ENCODE assay signal across 34 cellular contexts in genomic region chr13:37412271-37412683, GRCh38.
DNase-seq lines count a peak whose midpoint lies in the region; ATAC-seq and TF ChIP-seq lines count a peak whose summit lies in the region.
"Had no signal": no experiment of that assay in that cellular context is flagged by ENCODE, and none has a peak within 500 bp of the region (broad histone marks: within the 10 kb centered on the region; RNA-seq: fewer than 3 reads in every experiment).

No MANE protein-coding gene starts in this region.

- H3K4me3 Mint-ChIP-seq in osteocyte (ENCODE audit: unreplicated experiment), result no peak overlapping the region
- H3K4me3 Mint-ChIP-seq: activated naive CD8-positive, alpha-beta T cell treated with anti-CD3 and anti-CD28 coated beads, Interleukin-2, amount 10 ng/mL, durations not matched to agents 7 days and 5 days; activated T-cell treated with anti-CD3 and anti-CD28 coated beads, Interleukin-2, amount 50 U/mL, for 4 hours; natural killer cell treated with Interleukin-12 subunit alpha and Interleukin-12 subunit beta and Interleukin-15 and Interleukin-18, amount 100 ng/mL, for 72 hours; T-helper 1 cell treated with Interleukin-12 subunit alpha and Interleukin-12 subunit beta and Interleukin-4 antibody, amounts not matched to agents 30 μg/mL and 1 μg/mL, for 36 hours had no signal

- H3K9me3 ChIP-seq in heart left ventricle, result no peaks in the 10 kb centered on the region
- H3K9me3 ChIP-seq in heart right ventricle, result no peaks in the 10 kb centered on the region
- no peaks in the 10 kb centered on the region for H3K9me3 ChIP-seq in left lung
- H3K9me3 ChIP-seq: ascending aorta, esophagus muscularis mucosa, lower lobe of right lung, MG63, mucosa of descending colon, suprapubic skin had no signal

- H3K27me3 ChIP-seq in heart left ventricle, result no peaks in the 10 kb centered on the region
- H3K27me3 ChIP-seq in heart right ventricle, result no peaks in the 10 kb centered on the region
- H3K27me3 ChIP-seq in left lung, result no peaks in the 10 kb centered on the region
- H3K27me3 ChIP-seq: ascending aorta, esophagus muscularis mucosa, MG63, suprapubic skin had no signal

- TF ChIP-seq CTCF in fibroblast of the aortic adventitia (IDR thresholded peaks at IDR 0.05; ENCODE audit: insufficient read depth, low read length) (no peak), osteocyte (IDR thresholded peaks at IDR 0.05) (no peak), heart left ventricle (IDR thresholded peaks at IDR 0.05) (no peak), heart right ventricle (IDR thresholded peaks at IDR 0.05) (no peak), left lung (IDR thresholded peaks at IDR 0.05) (no peak)

- ATAC-seq in SK-N-SH treated with all-trans-retinoic acid at 6 μM for 48 hours (peak; percentile 86), heart left ventricle (no peak), heart right ventricle (no peak), left lung (no peak)
- ATAC-seq: activated T-cell treated with anti-CD3 and anti-CD28 coated beads, Interleukin-2, amount 50 U/mL, for 4 hours; lower lobe of right lung; mucosa of descending colon; natural killer cell treated with Interleukin-12 subunit alpha and Interleukin-12 subunit beta and Interleukin-15 and Interleukin-18, amount 100 ng/mL, for 72 hours; PC-3 had no signal

- H3K4me3 ChIP-seq in fibroblast of the aortic adventitia (ENCODE audit: low read depth, low read length) (no peak overlapping the region), heart left ventricle (no peak overlapping the region), heart right ventricle (no peak overlapping the region), left lung (no peak overlapping the region)
- H3K4me3 ChIP-seq: ascending aorta, coronary artery, esophagus muscularis mucosa, lower lobe of right lung, MG63, mucosa of descending colon, SK-N-MC, smooth muscle cell, suprapubic skin had no signal

- no peaks in the 10 kb centered on the region for H3K27me3 Mint-ChIP-seq in osteocyte (ENCODE audit: unreplicated experiment)
- H3K27me3 Mint-ChIP-seq: activated naive CD8-positive, alpha-beta T cell treated with anti-CD3 and anti-CD28 coated beads, Interleukin-2, amount 10 ng/mL, durations not matched to agents 7 days and 5 days; natural killer cell treated with Interleukin-12 subunit alpha and Interleukin-12 subunit beta and Interleukin-15 and Interleukin-18, amount 100 ng/mL, for 72 hours had no signal

- TF ChIP-seq POLR2A in heart left ventricle (IDR thresholded peaks at IDR 0.05), result no peak

- H3K27ac Mint-ChIP-seq in osteocyte (ENCODE audit: unreplicated experiment), result peak overlapping the region; percentile 43
- H3K27ac Mint-ChIP-seq: activated naive CD8-positive, alpha-beta T cell treated with anti-CD3 and anti-CD28 coated beads, Interleukin-2, amount 10 ng/mL, durations not matched to agents 7 days and 5 days; natural killer cell treated with Interleukin-12 subunit alpha and Interleukin-12 subunit beta and Interleukin-15 and Interleukin-18, amount 100 ng/mL, for 72 hours; T-helper 1 cell treated with Interleukin-12 subunit alpha and Interleukin-12 subunit beta and Interleukin-4 antibody, amounts not matched to agents 30 μg/mL and 1 μg/mL, for 36 hours had no signal

- H3K4me1 ChIP-seq in heart left ventricle (no peaks in the 10 kb centered on the region), heart right ventricle (no peaks in the 10 kb centered on the region), left lung (no peaks in the 10 kb centered on the region)
- H3K4me1 ChIP-seq: ascending aorta, esophagus muscularis mucosa, lower lobe of right lung, parathyroid adenoma, suprapubic skin had no signal

- H3K9me3 Mint-ChIP-seq in osteocyte (ENCODE audit: unreplicated experiment), result no peaks in the 10 kb centered on the region
- H3K9me3 Mint-ChIP-seq: activated naive CD8-positive, alpha-beta T cell treated with anti-CD3 and anti-CD28 coated beads, Interleukin-2, amount 10 ng/mL, durations not matched to agents 7 days and 5 days; activated T-cell treated with anti-CD3 and anti-CD28 coated beads, Interleukin-2, amount 50 U/mL, for 4 hours; T-helper 1 cell treated with Interleukin-12 subunit alpha and Interleukin-12 subunit beta and Interleukin-4 antibody, amounts not matched to agents 30 μg/mL and 1 μg/mL, for 36 hours had no signal

- H3K4me1 Mint-ChIP-seq in osteocyte (ENCODE audit: unreplicated experiment), result peaks cover 44% of the 10 kb centered on the region
- H3K4me1 Mint-ChIP-seq: activated naive CD8-positive, alpha-beta T cell treated with anti-CD3 and anti-CD28 coated beads, Interleukin-2, amount 10 ng/mL, durations not matched to agents 7 days and 5 days had no signal

- H3K27ac ChIP-seq in heart left ventricle, result no peak overlapping the region
- no peak overlapping the region for H3K27ac ChIP-seq in heart right ventricle
- H3K27ac ChIP-seq in left lung, result no peak overlapping the region
- H3K27ac ChIP-seq: ascending aorta, coronary artery, esophagus muscularis mucosa, HL-60, KMS-11, lower lobe of right lung, parathyroid adenoma, SK-N-MC, suprapubic skin had no signal

- H3K36me3 Mint-ChIP-seq in osteocyte (ENCODE audit: unreplicated experiment), result no peaks in the 10 kb centered on the region
- H3K36me3 Mint-ChIP-seq: activated naive CD8-positive, alpha-beta T cell treated with anti-CD3 and anti-CD28 coated beads, Interleukin-2, amount 10 ng/mL, durations not matched to agents 7 days and 5 days; natural killer cell treated with Interleukin-12 subunit alpha and Interleukin-12 subunit beta and Interleukin-15 and Interleukin-18, amount 100 ng/mL, for 72 hours had no signal

- DNase-seq in AG20443 (ENCODE audit: low spot score), result peak; percentile 46
- peak; percentile 65 for DNase-seq in fibroblast of the aortic adventitia (ENCODE audit: low read depth)
- DNase-seq in osteocyte (ENCODE audit: extremely low spot score, unreplicated experiment), result no peak
- DNase-seq in heart left ventricle, result no peak
- no peak for DNase-seq in heart right ventricle
- no peak for DNase-seq in left lung
- DNase-seq: activated gamma-delta T cell treated with Interleukin-2 at 50 U/mL for 16 hours; activated naive CD8-positive, alpha-beta T cell treated with anti-CD3 and anti-CD28 coated beads, Interleukin-2, amount 10 ng/mL, durations not matched to agents 7 days and 5 days; activated T-cell treated with anti-CD3 and anti-CD28 coated beads, Interleukin-2, amount 50 U/mL, for 4 hours; C1 segment of cervical spinal cord; DMS153; glutamatergic neuron; lower lobe of right lung; MG63; mucosa of descending colon; NCI-H1105; NCI-H1930; NCI-H524 treated with DMSO at 0.1 percent for 48 hours; NK-92 treated with Interleukin-12 subunit alpha and Interleukin-12 subunit beta, amount 100 ng/mL, for 24 hours; PC-3; retina; stimulated activated naive CD4-positive, alpha-beta T cell treated with Interleukin-2 at 50 U/mL for 16 hours had no signal

- no peaks in the 10 kb centered on the region for H3K36me3 ChIP-seq in heart left ventricle
- no peaks in the 10 kb centered on the region for H3K36me3 ChIP-seq in heart right ventricle
- no peaks in the 10 kb centered on the region for H3K36me3 ChIP-seq in left lung
- H3K36me3 ChIP-seq: ascending aorta, esophagus muscularis mucosa, lower lobe of right lung, MG63, suprapubic skin had no signal

- intact Hi-C loops in heart left ventricle (cut with DNase I) (no loop called here), heart right ventricle (cut with DNase I) (no loop called here), left lung (cut with DNase I) (no loop called here)

TF ChIP-seq in SK-N-SH treated with all-trans-retinoic acid at 6 μM for 48 hours, 23 proteins besides CTCF, POLR2A, EP300 and RAD21 (continues in another document):
- TF ChIP-seq ZNF8 (CRISPR knock-in tag; IDR thresholded peaks at IDR 0.05) (no peak), SNAI2 (CRISPR knock-in tag; IDR thresholded peaks at IDR 0.05) (no peak), GLIS3 (CRISPR knock-in tag; IDR thresholded peaks at IDR 0.05) (no peak), CSRNP3 (CRISPR knock-in tag; IDR thresholded peaks at IDR 0.05) (no peak), BACH2 (CRISPR knock-in tag; IDR thresholded peaks at IDR 0.05; ENCODE audit: borderline replicate concordance) (no peak), CREB5 (CRISPR knock-in tag; IDR thresholded peaks at IDR 0.05; ENCODE audit: low read depth) (no peak), TCF4 (CRISPR knock-in tag; IDR thresholded peaks at IDR 0.05; ENCODE audit: borderline replicate concordance) (no peak)

Comparison
In these comparisons a context has a peak if more than half of its experiments do, and no peak if none do; other contexts are left out.
1. DNase-seq: peak in AG20443 (single experiment) and fibroblast of the aortic adventitia (single experiment); none in osteocyte (single experiment), heart left ventricle (0 of 5), heart right ventricle (0 of 2) and left lung (0 of 2).